In genomic region chr1:201282931-201283829, GRCh38 we compare ENCODE assay signal across 9 cellular contexts. TPM values are rescaled to one million over a fixed set of nuclear protein-coding genes. Genes with fewer than 3 reads are reported as not detected.
DNase-seq lines count a peak whose midpoint lies in the region; ATAC-seq, FAIRE-seq and TF ChIP-seq lines count a peak whose summit lies in the region.
"Had no signal": no experiment of that assay in that cellular context is flagged by ENCODE, and none has a peak within 500 bp of the region (broad histone marks: within the 10 kb centered on the region; RNA-seq: fewer than 3 reads in every experiment).

Gene PKP1, plus strand, starts transcription at chr1:201283506. Its CDS starts 197 bp downstream, at chr1:201283703.

- H3K9me1 ChIP-seq in K562 (ENCODE audit: control insufficient read depth, insufficient read depth, low read length) = no peaks in the 10 kb centered on the region

- in situ Hi-C loops in K562 (cut with MboI) = no loop called here

- H3K27me3 ChIP-seq in K562 (ENCODE audit: control insufficient read depth in 2 of 2, insufficient read depth in 2 of 2, low read length in 2 of 2) = peaks cover 54 to 82% of the 10 kb centered on the region in 2 experiments
- H3K27me3 ChIP-seq in subcutaneous abdominal adipose tissue (ENCODE audit: control insufficient read depth in 5 of 5, insufficient read depth in 4 of 5, low read length in 5 of 5) = peaks cover 12 to 22% (median 19%) of the 10 kb centered on the region in 5 donors

- no TSS peak for BruUV-seq in K562 (replicated peaks; lab: Mats Ljungman, UMichigan)

- H3K9me3 ChIP-seq in K562 (replicated peaks; ENCODE audit: control insufficient read depth, insufficient read depth, low read depth, low read length) = no peaks in the 10 kb centered on the region
- no peaks in the 10 kb centered on the region for H3K9me3 ChIP-seq in subcutaneous abdominal adipose tissue (ENCODE audit: control insufficient read depth in 5 of 5, low read length in 5 of 5)

- H3K9ac ChIP-seq in K562 (ENCODE audit: insufficient read depth in 1 of 2, low read depth in 2 of 2, low read length in 2 of 2) (no peak within 1 kb of the TSS), subcutaneous abdominal adipose tissue (ENCODE audit: low read length in 5 of 5) (peak within 1 kb of the TSS in 3 of 5 donors; percentile 39 to 83 (median 56))

- peak; percentile 47 for DNase-seq in activated CD4-positive, alpha-beta T cell treated with anti-CD3 and anti-CD28 coated beads for 48 hours
- no peak for DNase-seq in activated CD4-positive, alpha-beta T cell treated with anti-CD3 and anti-CD28 coated beads for 1 hour
- no peak for DNase-seq in K562 (ENCODE audit: extremely low read depth in 1 of 4, low spot score in 3 of 4)
- DNase-seq in left lobe of liver (ENCODE audit: low spot score) = no peak
- DNase-seq in NCI-H2107 (lab: John Stamatoyannopoulos, UW) = no peak
- no peak for DNase-seq in GM10266 (ENCODE audit: extremely low spot score)
- no peak for DNase-seq in Ammon's horn (ENCODE audit: low spot score)

- CTCF ChIA-PET in K562 (lab: Yijun Ruan, JAX; ENCODE audit: low intra/inter-chr PET ratio) = no interaction called here

- peaks cover 7% of the 10 kb centered on the region for H4K20me1 ChIP-seq in K562 (replicated peaks; ENCODE audit: control insufficient read depth, insufficient read depth, low read length)

- ATAC-seq in K562 = peak; percentile 47
- ATAC-seq in left lobe of liver = peak; percentile 39

- POLR2A ChIA-PET in K562 (lab: Yijun Ruan, JAX) = interaction anchor here (0.7 to 1.0 kb wide), 3 partner anchors 12 to 82 kb away, joined by 3 to 4 read pairs (median 3); no protein-coding TSS in a partner anchor

- H3K4me2 ChIP-seq in K562 (ENCODE audit: insufficient read depth, low read length) = no peak within 1 kb of the TSS

- H3K4me1 ChIP-seq in K562 (replicated peaks in 1 of 2; ENCODE audit: control insufficient read depth in 2 of 2, insufficient read depth in 2 of 2, low read length in 2 of 2) (peaks cover 0 to 9% of the 10 kb centered on the region in 2 experiments; a peak in 1 of 5 replicates), subcutaneous abdominal adipose tissue (ENCODE audit: control insufficient read depth in 5 of 5, insufficient read depth in 5 of 5, low read length in 5 of 5) (peaks cover 0 to 40% (median 15%) of the 10 kb centered on the region in 5 donors)

- intact Hi-C loops in K562 (cut with micrococcal nuclease) = no loop called here

- no peak within 1 kb of the TSS for H3K27ac ChIP-seq in K562 (ENCODE audit: extremely low read depth, low read depth, low read length)
- H3K27ac ChIP-seq in subcutaneous abdominal adipose tissue (ENCODE audit: low read depth, low read length) = no peak within 1 kb of the TSS

- FAIRE-seq in K562 (lab: Jason Lieb, UNC) = no peak
- FAIRE-seq: islet of Langerhans had no signal

- H3K36me3 ChIP-seq in K562 (ENCODE audit: control insufficient read depth, insufficient read depth, low read length) (no peaks in the 10 kb centered on the region), subcutaneous abdominal adipose tissue (ENCODE audit: control insufficient read depth in 5 of 5, insufficient read depth in 5 of 5, low read length in 5 of 5) (no peaks in the 10 kb centered on the region)

- no peak within 1 kb of the TSS for H2AFZ ChIP-seq in K562 (ENCODE audit: low read depth, low read length)

- H3K4me3 ChIP-seq in K562 (no peak within 1 kb of the TSS), subcutaneous abdominal adipose tissue (ENCODE audit: low read depth in 1 of 5, low read length in 5 of 5) (peak within 1 kb of the TSS; percentile 31 to 65 (median 62))

- TF ChIP-seq POLR2A in K562 (conservative IDR thresholded peaks at IDR 0.05) = no peak

- TF ChIP-seq CTCF in K562 (IDR thresholded peaks at IDR 0.05 in 2 of 3, conservative IDR thresholded peaks at IDR 0.05 in 1 of 3; ENCODE audit: insufficient read depth in 2 of 3, low read depth in 1 of 3, low read length in 3 of 3) (no peak), GM10266 (IDR thresholded peaks at IDR 0.05; ENCODE audit: control insufficient read depth, insufficient read depth, low read depth, missing control alignments) (no peak)

- H3K79me2 ChIP-seq in K562 (ENCODE audit: control insufficient read depth, insufficient read depth, low read length) = no peaks in the 10 kb centered on the region

- TF ChIP-seq RAD21 in K562 (CRISPR knock-in tag; conservative IDR thresholded peaks at IDR 0.05 in 1 of 2, IDR thresholded peaks at IDR 0.05 in 1 of 2) = no peak

- 2% methylated on average over 54 of the region's 55 CpGs for WGBS in K562 (ENCODE audit: insufficient coverage, low coverage, missing lambda C conversion rate)

- TF ChIP-seq EP300 in K562 (IDR thresholded peaks at IDR 0.05; ENCODE audit: low read length) = no peak

TF ChIP-seq in K562, 482 proteins besides CTCF, POLR2A, EP300 and RAD21 (continues in another document):
- no peak for TF ChIP-seq RBM25 (IDR thresholded peaks at IDR 0.05; ENCODE audit: low read depth, low read length, severe bottlenecking)
- TF ChIP-seq CHAMP1 (IDR thresholded peaks at IDR 0.05) = no peak
- no peak for TF ChIP-seq CHD4 (IDR thresholded peaks at IDR 0.05; ENCODE audit: insufficient read depth, insufficient replicate concordance, low read depth, low read length, poor library complexity, severe bottlenecking)
- no peak for TF ChIP-seq CXXC5 (CRISPR knock-in tag; IDR thresholded peaks at IDR 0.05)
- no peak for TF ChIP-seq BACH1 (tag; IDR thresholded peaks at IDR 0.05)
- no peak for TF ChIP-seq CSDE1 (IDR thresholded peaks at IDR 0.05)
- no peak for TF ChIP-seq IRF2 (CRISPR knock-in tag; IDR thresholded peaks at IDR 0.05)
- no peak for TF ChIP-seq ZNF311 (CRISPR knock-in tag; IDR thresholded peaks at IDR 0.05)
- TF ChIP-seq GMEB1 (CRISPR knock-in tag; IDR thresholded peaks at IDR 0.05) = no peak
- no peak for TF ChIP-seq ZNF384 (IDR thresholded peaks at IDR 0.05; ENCODE audit: low read depth, low read length)
- TF ChIP-seq TARDBP (IDR thresholded peaks at IDR 0.05) = no peak
- no peak for TF ChIP-seq TAF9B (IDR thresholded peaks at IDR 0.05; ENCODE audit: partially characterized antibody)
- TF ChIP-seq MXD1 (CRISPR knock-in tag; IDR thresholded peaks at IDR 0.05; ENCODE audit: borderline replicate concordance, poor library complexity, severe bottlenecking) = no peak

RNA-seq across cellular contexts. Expression of gene PKP1, which starts in this region (rescaled TPM):
- not detected in 2 replicates for total RNA-seq in K562 (2011; cell fraction: chromatin; rRNA removed; ENCODE audit: low replicate concordance)
- not detected in 2 replicates for total RNA-seq in K562 (2011; cell fraction: nucleolus; rRNA removed)
- not detected in 2 replicates for total RNA-seq in K562 (2011; cell fraction: nucleoplasm; rRNA removed)
- total RNA-seq in K562 (2014; rRNA removed) (not detected in 2 replicates), K562 (2014; rRNA removed; fragmentation: Illumina TruSeq; extraction: Trizol) (not detected in 2 replicates), K562 (2015; rRNA removed; fragmentation: Illumina TruSeq; extraction: Trizol) (not detected in 2 replicates), K562 (2021) (not detected in 2 replicates), left lobe of liver (0.03 TPM)
- polyA plus RNA-seq in K562 (2011; rRNA removed) (not detected in 2 replicates), K562 (2014; fragmentation: Illumina TruSeq; extraction: Trizol) (not detected in 2 replicates), K562 (2014; fragmentation: Nextera tagmentation; extraction: Ambion mirVana) (not detected), K562 (2014; rRNA removed) (not detected in 2 replicates)
- polyA plus RNA-seq in K562 (2011; cell fraction: cytosol; rRNA removed) = not detected in 2 replicates
- polyA plus RNA-seq in K562 (2011; cell fraction: nucleus; rRNA removed) = not detected in 2 replicates
- polyA plus RNA-seq in K562 (2012) = not detected in 2 replicates
- not detected in 2 replicates for polyA minus RNA-seq in K562 (2011; rRNA and poly(A)+ RNA removed)
- not detected in 2 replicates for polyA minus RNA-seq in K562 (2011; cell fraction: cytosol; rRNA and poly(A)+ RNA removed)
- not detected in 2 replicates for polyA minus RNA-seq in K562 (2011; cell fraction: nucleus; rRNA and poly(A)+ RNA removed)

Comparison
In these comparisons a context has a peak if more than half of its experiments do, and no peak if none do; other contexts are left out.
1. Peak in ATAC-seq in K562; RNA of the gene not detected or under 1 TPM.
2. Peak in ATAC-seq in left lobe of liver; RNA of the gene not detected or under 1 TPM.
3. H3K9ac ChIP-seq: peak in subcutaneous abdominal adipose tissue (3 of 5); none in K562 (0 of 2).